Comparison of ENCODE assay signal across 18 cellular contexts in the genomic region with DNA sequence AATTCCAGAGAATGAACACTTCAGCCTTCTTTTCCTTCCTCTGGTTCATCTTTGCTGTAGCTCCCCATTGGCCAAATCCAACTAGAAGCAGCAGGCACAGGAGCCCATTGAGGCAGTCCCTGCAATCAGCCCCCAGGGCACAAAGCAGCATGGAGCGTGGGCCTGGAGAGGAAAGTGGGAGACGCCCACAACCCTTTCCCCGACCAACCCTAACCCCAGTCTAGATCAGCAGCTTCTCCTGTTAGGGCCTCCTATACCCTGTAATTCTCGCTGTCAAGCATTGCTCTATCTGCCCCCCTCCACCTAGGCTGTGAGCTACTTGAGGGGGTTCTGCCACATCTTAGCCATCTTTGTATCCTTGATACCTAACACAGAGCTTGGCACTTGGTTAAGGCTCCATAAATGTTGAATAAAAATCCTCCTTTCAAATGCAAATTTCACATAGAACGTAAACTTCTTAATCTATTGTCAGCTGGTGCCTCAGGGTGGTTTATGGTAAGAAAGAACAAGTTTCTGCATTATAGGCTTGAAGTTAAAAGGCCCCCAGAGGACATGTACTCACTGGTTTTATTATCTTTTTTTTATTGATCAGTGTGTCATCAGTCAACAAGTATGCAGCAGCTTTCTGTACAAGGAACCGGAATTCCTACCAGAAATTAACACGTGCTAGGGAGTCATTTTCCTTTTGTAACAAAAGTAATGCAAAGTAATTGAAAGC.
"Had no signal": no experiment of that assay in that cellular context is flagged by ENCODE, and none has a peak within 500 bp of the region (broad histone marks: within the 10 kb centered on the region; RNA-seq: fewer than 3 reads in every experiment).

No MANE protein-coding gene starts in this region.

- DNase-seq: activated CD4-positive, alpha-beta T cell treated with anti-CD3 and anti-CD28 coated beads, Interleukin-2, amount 50 U/mL, for 1 hour; activated CD4-positive, CD25-positive, alpha-beta regulatory T cell; activated naive CD8-positive, alpha-beta T cell treated with anti-CD3 and anti-CD28 coated beads for 36 hours; brain microvascular endothelial cell; effector CD8-positive, alpha-beta T cell; left lung; mammary epithelial cell; naive thymus-derived CD4-positive, alpha-beta T cell; posterior cingulate gyrus; stimulated activated CD4-positive, alpha-beta T cell treated with anti-CD3 and anti-CD28 coated beads, Interleukin-15, amount 100 ng/mL, for 24 hours; stimulated activated CD4-positive, alpha-beta T cell treated with anti-CD3 and anti-CD28 coated beads, Interleukin-4, amount 100 ng/mL, for 1 hour; stimulated activated naive CD4-positive, alpha-beta T cell; T-helper 2 cell had no signal

- H3K36me3 ChIP-seq: brain microvascular endothelial cell, gastroesophageal sphincter, left lung, tibial nerve, vagina had no signal

- H3K4me1 ChIP-seq: gastroesophageal sphincter, left lung, tibial nerve had no signal

- H3K27ac ChIP-seq: brain microvascular endothelial cell, coronary artery, gastroesophageal sphincter, left lung, skin epidermis, tibial nerve, vagina had no signal

- H3K9me3 ChIP-seq: gastroesophageal sphincter, left lung, tibial nerve, vagina had no signal

- ATAC-seq: gastroesophageal sphincter; left lung; naive thymus-derived CD4-positive, alpha-beta T cell had no signal

- H3K4me3 ChIP-seq: coronary artery, gastroesophageal sphincter, left lung, skin epidermis, tibial nerve, vagina had no signal

- H3K27me3 ChIP-seq: brain microvascular endothelial cell, gastroesophageal sphincter, tibial nerve, vagina had no signal
